In the genomic region with DNA sequence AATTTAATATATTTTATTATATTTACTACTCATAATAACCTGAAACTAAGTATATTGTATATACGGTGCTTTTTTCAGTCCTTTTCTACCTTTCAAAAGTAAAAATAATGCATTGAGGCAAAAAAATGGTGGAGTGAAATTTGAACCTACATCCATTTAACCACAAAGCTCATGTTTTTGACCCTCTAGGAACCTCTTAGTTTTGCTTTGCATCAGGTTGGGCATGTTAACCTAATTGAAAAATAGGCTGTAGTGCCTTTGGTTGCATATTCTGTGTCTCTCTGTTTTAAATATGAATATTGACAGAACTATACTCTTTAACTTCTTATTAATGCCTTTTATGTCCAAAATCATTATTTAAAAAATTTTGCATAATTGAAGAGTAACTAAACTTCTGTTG, we compare ENCODE assay signal across 21 cellular contexts. TPM values are rescaled to one million over a fixed set of nuclear protein-coding genes. Genes with fewer than 3 reads are reported as not detected.
"Had no signal": no experiment of that assay in that cellular context is flagged by ENCODE, and none has a peak within 500 bp of the region (broad histone marks: within the 10 kb centered on the region; RNA-seq: fewer than 3 reads in every experiment).

No MANE protein-coding gene starts in this region.

- FAIRE-seq: kidney had no signal

- H3K4me1 ChIP-seq: colonic mucosa, prostate gland had no signal

- H3K9me3 ChIP-seq: colonic mucosa, esophagus muscularis mucosa, left lung, ovary, prostate gland, tibial nerve had no signal

- H3K27me3 ChIP-seq: colonic mucosa, esophagus muscularis mucosa, ovary, tibial nerve had no signal

- H3K36me3 ChIP-seq: colonic mucosa, esophagus muscularis mucosa, left lung, ovary, prostate gland, tibial nerve had no signal

- DNase-seq: activated CD4-positive, alpha-beta T cell treated with anti-CD3 and anti-CD28 coated beads, Interleukin-2, amount 50 U/mL, for 1 hour; activated CD4-positive, CD25-positive, alpha-beta regulatory T cell treated with anti-CD3 and anti-CD28 coated beads, Interleukin-2, amount 50 U/mL, for 72 hours; activated CD8-positive, alpha-beta T cell treated with anti-CD3 and anti-CD28 coated beads, Interleukin-2, amount 10 ng/mL, durations not matched to agents 7 days and 5 days; activated gamma-delta T cell treated with Interleukin-2 at 50 U/mL for 16 hours; aorta; central memory CD4-positive, alpha-beta T cell; colonic mucosa; kidney; left lung; mammary epithelial cell; naive thymus-derived CD8-positive, alpha-beta T cell; ovary; right cardiac atrium; substantia nigra had no signal

- H3K27ac ChIP-seq: colonic mucosa, left lung, ovary, prostate gland, tibial nerve, VCaP had no signal

- H3K4me3 ChIP-seq: colonic mucosa, esophagus muscularis mucosa, left lung, ovary, prostate gland, tibial nerve had no signal

RNA-seq across cellular contexts. Expression of gene SGIP1, which starts 3.8 kb away (rescaled TPM):
- total RNA-seq: activated CD8-positive, alpha-beta T cell treated with anti-CD3 and anti-CD28 coated beads, Interleukin-2, amount 10 ng/mL, durations not matched to agents 7 days and 5 days; activated naive CD4-positive, alpha-beta T cell treated with anti-CD3 and anti-CD28 coated beads, Interleukin-2, amount 50 U/mL, for 72 hours; activated T-helper 1 cell treated with anti-CD3 and anti-CD28 coated beads, Interleukin-12 subunit alpha, Interleukin-12 subunit beta, Interleukin-2, Interleukin-4 antibody, amounts not matched to agents 30 ng/mL and 10 ng/mL and 1 ng/mL, durations not matched to agents 14 hours and 24 hours and 36 hours; mammary epithelial cell; naive thymus-derived CD8-positive, alpha-beta T cell; T-helper 2 cell treated with Interferon-gamma antibody and Interleukin-4, amounts not matched to agents 100 ng/mL and 5 ng/mL, for 36 hours had no signal
